Comparison of ENCODE assay signal across 8 cellular contexts in the genomic region with DNA sequence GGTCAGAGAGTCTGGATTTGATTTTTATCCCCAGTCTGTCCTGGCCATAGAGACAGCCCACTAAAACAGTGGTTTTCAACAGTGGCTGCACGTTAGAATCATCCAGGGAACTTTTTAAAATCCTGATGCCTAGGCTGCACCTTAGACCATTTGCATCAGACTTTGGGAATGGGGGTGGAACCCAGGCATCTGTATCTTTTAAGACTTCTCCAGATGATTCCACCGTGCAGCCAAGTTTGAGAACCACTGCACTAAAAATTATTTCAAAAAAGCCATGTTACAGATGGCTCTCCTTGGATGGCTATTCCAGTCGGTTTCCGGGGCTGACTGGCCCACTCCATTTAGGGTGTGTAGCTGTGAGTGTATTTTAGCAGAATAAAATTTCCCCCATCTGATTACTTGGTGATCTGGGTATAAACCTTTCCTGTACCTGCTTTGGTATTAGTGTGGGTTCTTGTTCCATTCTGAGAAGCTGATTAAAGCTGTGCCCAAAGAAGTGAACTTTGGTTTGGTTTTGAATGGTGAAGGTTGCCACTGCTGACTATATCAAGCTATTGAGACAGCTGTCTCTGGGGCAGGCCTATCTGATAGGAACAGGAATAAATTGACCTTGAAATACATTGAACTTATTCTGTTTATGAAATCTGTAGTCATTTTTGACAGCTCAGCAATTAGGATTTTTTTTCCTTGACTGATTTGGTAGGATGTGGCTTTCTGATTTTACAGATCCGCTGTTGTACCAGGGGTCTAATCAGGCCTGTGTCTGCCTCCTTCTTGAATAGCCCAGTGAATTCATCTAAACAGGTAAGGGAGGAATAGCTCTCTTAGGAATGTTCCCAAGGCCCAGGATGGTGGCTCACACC. TPM values are rescaled to one million over a fixed set of nuclear protein-coding genes. Genes with fewer than 3 reads are reported as not detected.
DNase-seq lines count a peak whose midpoint lies in the region; ATAC-seq and TF ChIP-seq lines count a peak whose summit lies in the region.

No MANE protein-coding gene starts in this region.

- no peaks in the 10 kb centered on the region for H3K27me3 Mint-ChIP-seq in activated CD4-positive, alpha-beta T cell treated with anti-CD3 and anti-CD28 coated beads, Interleukin-2, amount 10 ng/mL, durations not matched to agents 7 days and 5 days
- no peaks in the 10 kb centered on the region for H3K27me3 Mint-ChIP-seq in activated naive CD8-positive, alpha-beta T cell treated with anti-CD3 and anti-CD28 coated beads, Interleukin-2, amount 10 ng/mL, durations not matched to agents 7 days and 5 days

- intact Hi-C loops in left lung (cut with DNase I), result no loop called here

- peaks cover 8 to 17% of the 10 kb centered on the region in 2 donors for H3K4me1 ChIP-seq in left lung
- peaks cover 8 to 16% of the 10 kb centered on the region in 2 donors for H3K4me1 ChIP-seq in thoracic aorta (ENCODE audit: control insufficient read depth in 1 of 2, low read depth in 2 of 2)

- H3K9me3 Mint-ChIP-seq in activated CD4-positive, alpha-beta T cell treated with anti-CD3 and anti-CD28 coated beads, Interleukin-2, amount 10 ng/mL, durations not matched to agents 7 days and 5 days, result no peaks in the 10 kb centered on the region
- H3K9me3 Mint-ChIP-seq in activated naive CD8-positive, alpha-beta T cell treated with anti-CD3 and anti-CD28 coated beads, Interleukin-2, amount 10 ng/mL, durations not matched to agents 7 days and 5 days, result no peaks in the 10 kb centered on the region

- peaks cover 34% of the 10 kb centered on the region for H3K4me1 Mint-ChIP-seq in activated CD4-positive, alpha-beta T cell treated with anti-CD3 and anti-CD28 coated beads, Interleukin-2, amount 10 ng/mL, durations not matched to agents 7 days and 5 days
- H3K4me1 Mint-ChIP-seq in activated naive CD8-positive, alpha-beta T cell treated with anti-CD3 and anti-CD28 coated beads, Interleukin-2, amount 10 ng/mL, durations not matched to agents 7 days and 5 days, result peaks cover 22% of the 10 kb centered on the region

- H3K27me3 ChIP-seq in left lung (no peaks in the 10 kb centered on the region), thoracic aorta (replicated peaks; ENCODE audit: insufficient read depth) (no peaks in the 10 kb centered on the region)

- ATAC-seq in activated naive CD8-positive, alpha-beta T cell treated with anti-CD3 and anti-CD28 coated beads, Interleukin-2, amount 10 ng/mL, durations not matched to agents 7 days and 5 days (ENCODE audit: low read depth), result no peak
- ATAC-seq in left lung (no peak), thoracic aorta (ENCODE audit: insufficient number of reproducible peaks, low FRiP score, low read depth) (no peak), GM19467 (IDR thresholded peaks at IDR 0.05; ENCODE audit: unreplicated experiment) (no peak)

- peak overlapping the region; percentile 94 for H3K4me3 Mint-ChIP-seq in activated CD4-positive, alpha-beta T cell treated with anti-CD3 and anti-CD28 coated beads, Interleukin-2, amount 10 ng/mL, durations not matched to agents 7 days and 5 days
- peak overlapping the region; percentile 92 for H3K4me3 Mint-ChIP-seq in activated naive CD8-positive, alpha-beta T cell treated with anti-CD3 and anti-CD28 coated beads, Interleukin-2, amount 10 ng/mL, durations not matched to agents 7 days and 5 days

- H3K27ac ChIP-seq in left lung, result no peak overlapping the region
- H3K27ac ChIP-seq in thoracic aorta, result no peak overlapping the region

- H3K27ac Mint-ChIP-seq in activated CD4-positive, alpha-beta T cell treated with anti-CD3 and anti-CD28 coated beads, Interleukin-2, amount 10 ng/mL, durations not matched to agents 7 days and 5 days, result peak overlapping the region; percentile 92
- no peak overlapping the region for H3K27ac Mint-ChIP-seq in activated naive CD8-positive, alpha-beta T cell treated with anti-CD3 and anti-CD28 coated beads, Interleukin-2, amount 10 ng/mL, durations not matched to agents 7 days and 5 days

- H3K36me3 ChIP-seq in left lung (peaks cover 0 to 35% of the 10 kb centered on the region in 2 donors), thoracic aorta (peaks cover 14% of the 10 kb centered on the region)

- CTCF ChIA-PET in activated CD4-positive, alpha-beta T cell treated with anti-CD3 and anti-CD28 coated beads, Interleukin-2, amount 10 ng/mL, durations not matched to agents 7 days and 5 days (lab: Charles Lee), result interaction anchor here (1.3 to 2.9 kb wide), 4 partner anchors 9 to 215 kb away, joined by 3 to 12 read pairs (median 9); no protein-coding TSS in a partner anchor

- H3K36me3 Mint-ChIP-seq in activated CD4-positive, alpha-beta T cell treated with anti-CD3 and anti-CD28 coated beads, Interleukin-2, amount 10 ng/mL, durations not matched to agents 7 days and 5 days (ENCODE audit: low read depth), result peaks cover 15% of the 10 kb centered on the region
- peaks cover 7% of the 10 kb centered on the region for H3K36me3 Mint-ChIP-seq in activated naive CD8-positive, alpha-beta T cell treated with anti-CD3 and anti-CD28 coated beads, Interleukin-2, amount 10 ng/mL, durations not matched to agents 7 days and 5 days

- DNase-seq in activated CD4-positive, alpha-beta T cell treated with anti-CD3 and anti-CD28 coated beads, Interleukin-2, amount 10 ng/mL, durations not matched to agents 7 days and 5 days, result no peak
- no peak for DNase-seq in activated CD4-positive, alpha-beta T cell treated with anti-CD3 and anti-CD28 coated beads, Interleukin-2, amount 50 U/mL, for 1 hour
- DNase-seq in activated naive CD8-positive, alpha-beta T cell treated with anti-CD3 and anti-CD28 coated beads, Interleukin-2, amount 10 ng/mL, durations not matched to agents 7 days and 5 days, result no peak
- DNase-seq in left lung (no peak), thoracic aorta (ENCODE audit: low spot score) (no peak), globus pallidus (ENCODE audit: low spot score) (no peak), inferior parietal cortex (ENCODE audit: extremely low spot score) (no peak)

- TF ChIP-seq CTCF in left lung (IDR thresholded peaks at IDR 0.05) (no peak), thoracic aorta (IDR thresholded peaks at IDR 0.05) (no peak)

- H3K4me3 ChIP-seq in left lung, result peak overlapping the region; percentile 69 to 84
- H3K4me3 ChIP-seq in thoracic aorta, result peak overlapping the region; percentile 75

- H3K9me3 ChIP-seq in left lung, result no peaks in the 10 kb centered on the region
- H3K9me3 ChIP-seq in thoracic aorta, result no peaks in the 10 kb centered on the region

- POLR2A ChIA-PET in activated CD4-positive, alpha-beta T cell treated with anti-CD3 and anti-CD28 coated beads, Interleukin-2, amount 10 ng/mL, durations not matched to agents 7 days and 5 days (lab: Charles Lee), result interaction anchor here (0.6 kb wide), 1 partner anchor 15 kb away, joined by 3 read pairs; no protein-coding TSS in a partner anchor
- POLR2A ChIA-PET in activated naive CD8-positive, alpha-beta T cell treated with anti-CD3 and anti-CD28 coated beads, Interleukin-2, amount 10 ng/mL, durations not matched to agents 7 days and 5 days (lab: Charles Lee), result interaction anchor here (1.2 to 4.9 kb wide), 3 partner anchors 15 to 51 kb away, joined by 3 to 65 read pairs (median 12); a partner anchor contains a TSS

RNA-seq across cellular contexts. Expression of a gene that starts 1.3 kb away (rescaled TPM):
- total RNA-seq in activated CD4-positive, alpha-beta T cell treated with anti-CD3 and anti-CD28 coated beads, Interleukin-2, amount 10 ng/mL, durations not matched to agents 7 days and 5 days, result 10 to 100 TPM; 64.1 to 85.5 TPM
- total RNA-seq in activated naive CD8-positive, alpha-beta T cell treated with anti-CD3 and anti-CD28 coated beads, Interleukin-2, amount 10 ng/mL, durations not matched to agents 7 days and 5 days, result 10 to 100 TPM; 53.4 to 61.9 TPM
- total RNA-seq in left lung (10 to 100 TPM; 56.6 to 83.3 TPM), thoracic aorta (10 to 100 TPM; 43.2 to 54.7 TPM)

RNA-seq across cellular contexts. Expression of a gene that starts 14.3 kb away (rescaled TPM):
- total RNA-seq in activated CD4-positive, alpha-beta T cell treated with anti-CD3 and anti-CD28 coated beads, Interleukin-2, amount 10 ng/mL, durations not matched to agents 7 days and 5 days, result 10 to 100 TPM; 74.5 to 76.5 TPM
- 10 to 100 TPM; 71.6 to 74.7 TPM for total RNA-seq in activated naive CD8-positive, alpha-beta T cell treated with anti-CD3 and anti-CD28 coated beads, Interleukin-2, amount 10 ng/mL, durations not matched to agents 7 days and 5 days
- total RNA-seq in left lung, result 10 to 100 TPM; 65.8 to 70.3 TPM
- 10 to 100 TPM; 63.2 to 90.7 TPM for total RNA-seq in thoracic aorta

RNA-seq across cellular contexts. Expression of a gene that starts 50.8 kb away (rescaled TPM):
- total RNA-seq in activated CD4-positive, alpha-beta T cell treated with anti-CD3 and anti-CD28 coated beads, Interleukin-2, amount 10 ng/mL, durations not matched to agents 7 days and 5 days, result 100 to 1,000 TPM in 1 of 2 experiments, 10 to 100 TPM in 1; 73.0 to 101 TPM
- total RNA-seq in activated naive CD8-positive, alpha-beta T cell treated with anti-CD3 and anti-CD28 coated beads, Interleukin-2, amount 10 ng/mL, durations not matched to agents 7 days and 5 days, result 10 to 100 TPM; 82.6 to 96.2 TPM
- total RNA-seq in left lung (100 to 1,000 TPM in 1 of 2 donors, 10 to 100 TPM in 1; 95.8 to 109 TPM), thoracic aorta (100 to 1,000 TPM; 118 to 121 TPM)
